ENCODE assay signal across 8 cellular contexts in the genomic region with DNA sequence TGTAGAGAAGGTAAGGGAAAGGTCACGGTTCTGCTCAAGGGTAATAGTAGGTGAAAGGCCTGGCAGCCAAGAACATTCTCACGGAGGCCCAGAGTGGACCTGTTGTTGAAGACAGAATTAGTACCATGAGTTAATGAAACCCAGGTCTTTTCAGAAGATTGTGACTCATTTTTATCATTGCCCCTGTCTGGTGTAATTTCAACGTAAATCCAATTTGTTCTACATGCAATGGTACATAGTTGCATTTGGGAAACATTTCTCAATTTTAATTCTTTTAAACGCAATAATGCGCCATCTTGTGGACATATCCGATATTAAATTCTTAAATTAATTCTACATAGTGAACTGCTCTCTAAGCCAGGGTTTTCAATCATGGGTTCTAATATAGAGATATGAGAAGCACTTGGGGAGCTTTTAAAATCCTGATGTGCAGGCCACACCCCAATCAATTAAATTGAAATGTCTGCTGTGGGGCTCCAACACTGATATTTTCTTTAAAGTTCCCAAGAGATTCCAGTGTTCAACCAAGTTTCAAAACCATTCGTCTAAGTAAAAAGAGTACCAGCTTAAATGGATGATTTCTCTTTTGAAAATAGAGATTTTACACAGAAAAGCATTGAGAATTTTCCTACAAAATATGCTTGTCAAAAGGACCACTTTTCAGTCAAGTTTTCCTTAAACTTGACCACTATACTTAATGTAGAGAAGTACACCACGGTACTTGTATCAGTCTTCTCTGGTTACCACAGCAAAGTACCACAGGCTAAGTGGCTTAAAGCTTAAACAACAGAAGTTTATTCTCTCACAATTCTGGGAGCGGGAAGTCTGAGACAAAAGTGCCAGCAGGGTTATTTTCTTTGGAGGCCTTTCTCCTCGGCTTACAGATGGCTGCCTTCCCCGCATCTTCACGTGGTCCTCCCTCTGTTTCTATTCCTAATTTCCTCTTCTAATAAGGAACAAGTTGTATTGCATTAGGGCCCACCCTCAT.
DNase-seq lines count a peak whose midpoint lies in the region; ATAC-seq, FAIRE-seq and TF ChIP-seq lines count a peak whose summit lies in the region.

No MANE protein-coding gene starts in this region.

- TF ChIP-seq POLR2A in transverse colon (IDR thresholded peaks at IDR 0.05) (no peak), lower leg skin (IDR thresholded peaks at IDR 0.05) (no peak)

- FAIRE-seq in islet of Langerhans (lab: Jason Lieb, UNC): peak; percentile 98

- TF ChIP-seq EP300 in transverse colon (IDR thresholded peaks at IDR 0.05; ENCODE audit: low read depth): no peak

- H3K36me3 ChIP-seq in transverse colon: no peaks in the 10 kb centered on the region

- H3K4me3 ChIP-seq in transverse colon (no peak overlapping the region), lower leg skin (ENCODE audit: low read depth, poor library complexity, severe bottlenecking) (no peak overlapping the region)

- ATAC-seq in GM18517 (IDR thresholded peaks at IDR 0.05; ENCODE audit: unreplicated experiment): no peak

- H3K4me3 Mint-ChIP-seq in brain: peak overlapping the region in 3 of 5 experiments; percentile 25 to 60 (median 43)

- no peaks in the 10 kb centered on the region for H3K9me3 ChIP-seq in transverse colon

- peaks cover 1% of the 10 kb centered on the region for H3K36me3 Mint-ChIP-seq in brain

- H3K27ac Mint-ChIP-seq in brain: peak overlapping the region in 4 of 5 experiments; percentile 57 to 89 (median 72)

- H3K9me3 Mint-ChIP-seq in brain: peaks cover under 1 to 8% (median under 1%) of the 10 kb centered on the region in 5 experiments

- DNase-seq in SIG-M5 treated with dmso at 0.1 percent for 504 hours (lab: John Stamatoyannopoulos, UW; ENCODE audit: unreplicated experiment): peak; percentile 29
- no peak for DNase-seq in SIG-M5 (lab: John Stamatoyannopoulos, UW)
- DNase-seq in NCI-H2227 treated with DMSO at 0.1 percent for 48 hours (lab: John Stamatoyannopoulos, UW): peak; percentile 61
- no peak for DNase-seq in transverse colon
- no peak for DNase-seq in lower leg skin (ENCODE audit: low spot score in 2 of 2)

- in situ Hi-C loops in transverse colon (cut with MboI; ENCODE audit: low pct_ligation_motif_present in 1 of 4, low pct_unique_long_range_greater_than_20kb in 1 of 4, low sequenced_read_pairs in 3 of 4): loop anchor here in 3 of 4 donors (10.0 to 25.0 kb wide), 3 partner anchors 252 to 352 kb away; partner anchors contain the start of gene PLCB1 (in 3 of the 3)

- peaks cover 3% of the 10 kb centered on the region for H3K27me3 Mint-ChIP-seq in brain

- WGBS in transverse colon (ENCODE audit: low coverage in 1 of 2), 2 donors: 53% methylated on average over 12 of the region's 12 CpGs
- 49 to 56% methylated on average over 12 of the region's 12 CpGs for WGBS in lower leg skin, 2 donors

- intact Hi-C loops in transverse colon (cut with DNase I; ENCODE audit: low total_unique reads) (no loop called here), lower leg skin (cut with DNase I; ENCODE audit: low total_unique reads) (no loop called here)

- H3K27ac ChIP-seq in transverse colon: no peak overlapping the region

- peaks cover 0 to 15% (median 0%) of the 10 kb centered on the region in 4 donors for H3K4me1 ChIP-seq in transverse colon

- peaks cover 52% of the 10 kb centered on the region for H3K4me1 Mint-ChIP-seq in brain

- TF ChIP-seq CTCF in brain (conservative IDR thresholded peaks at IDR 0.05) (peak; percentile 78 to 81), transverse colon (IDR thresholded peaks at IDR 0.05) (peak; percentile 47 to 61 (median 51)), lower leg skin (IDR thresholded peaks at IDR 0.05) (no peak)

- no peaks in the 10 kb centered on the region for H3K27me3 ChIP-seq in transverse colon

Comparison
In these comparisons a context has a peak if more than half of its experiments do, and no peak if none do; other contexts are left out.
1. DNase-seq: peak in SIG-M5 treated with dmso at 0.1 percent for 504 hours (single experiment) and NCI-H2227 treated with DMSO at 0.1 percent for 48 hours (single experiment); none in SIG-M5 (single experiment), transverse colon (single experiment) and lower leg skin (0 of 2).
2. CTCF ChIP-seq: peak in brain (2 of 2) and transverse colon (5 of 5); none in lower leg skin (0 of 3).